14 cellular contexts compared by ENCODE assay signal in genomic region chr13:40801255-40802217, GRCh38.
"Had no signal": no experiment of that assay in that cellular context is flagged by ENCODE, and none has a peak within 500 bp of the region (broad histone marks: within the 10 kb centered on the region; RNA-seq: fewer than 3 reads in every experiment).

No MANE protein-coding gene starts in this region.

- H3K9me3 Mint-ChIP-seq: activated CD4-positive, alpha-beta memory T cell treated with anti-CD3 and anti-CD28 coated beads, Interleukin-2, amount 10 ng/mL, durations not matched to agents 7 days and 5 days; immature natural killer cell had no signal

- H3K36me3 ChIP-seq: breast epithelium had no signal

- H2AFZ ChIP-seq: parathyroid adenoma had no signal

- H3K9ac ChIP-seq: parathyroid adenoma had no signal

- H3K4me1 ChIP-seq: breast epithelium, esophagus muscularis mucosa, parathyroid adenoma had no signal

- H3K9me3 ChIP-seq: breast epithelium, esophagus muscularis mucosa had no signal

- H3K27ac ChIP-seq: dorsolateral prefrontal cortex, esophagus muscularis mucosa, parathyroid adenoma, skin epidermis had no signal

- H3K27ac Mint-ChIP-seq: activated CD4-positive, alpha-beta memory T cell treated with anti-CD3 and anti-CD28 coated beads, Interleukin-2, amount 10 ng/mL, durations not matched to agents 7 days and 5 days; activated naive CD8-positive, alpha-beta T cell had no signal

- H3K27me3 ChIP-seq: breast epithelium, dorsolateral prefrontal cortex, esophagus muscularis mucosa had no signal

- H3K4me3 Mint-ChIP-seq: activated CD4-positive, alpha-beta memory T cell treated with anti-CD3 and anti-CD28 coated beads, Interleukin-2, amount 10 ng/mL, durations not matched to agents 7 days and 5 days; activated naive CD8-positive, alpha-beta T cell; immature natural killer cell had no signal

- FAIRE-seq: endometrium had no signal

- H3K27me3 Mint-ChIP-seq: activated CD4-positive, alpha-beta memory T cell treated with anti-CD3 and anti-CD28 coated beads, Interleukin-2, amount 10 ng/mL, durations not matched to agents 7 days and 5 days; activated naive CD8-positive, alpha-beta T cell had no signal

- DNase-seq: activated CD4-positive, alpha-beta memory T cell treated with anti-CD3 and anti-CD28 coated beads, Interleukin-2, amount 10 ng/mL, durations not matched to agents 7 days and 5 days; activated gamma-delta T cell; activated T-cell treated with anti-CD3 and anti-CD28 coated beads, Interleukin-2, amount 50 U/mL, for 48 hours; dorsolateral prefrontal cortex; glutamatergic neuron; immature natural killer cell; T-helper 9 cell; trophoblast cell had no signal

- H3K4me3 ChIP-seq: breast epithelium, dorsolateral prefrontal cortex, esophagus muscularis mucosa, skin epidermis had no signal
